Comparison of ENCODE assay signal across 21 cellular contexts in the genomic region with DNA sequence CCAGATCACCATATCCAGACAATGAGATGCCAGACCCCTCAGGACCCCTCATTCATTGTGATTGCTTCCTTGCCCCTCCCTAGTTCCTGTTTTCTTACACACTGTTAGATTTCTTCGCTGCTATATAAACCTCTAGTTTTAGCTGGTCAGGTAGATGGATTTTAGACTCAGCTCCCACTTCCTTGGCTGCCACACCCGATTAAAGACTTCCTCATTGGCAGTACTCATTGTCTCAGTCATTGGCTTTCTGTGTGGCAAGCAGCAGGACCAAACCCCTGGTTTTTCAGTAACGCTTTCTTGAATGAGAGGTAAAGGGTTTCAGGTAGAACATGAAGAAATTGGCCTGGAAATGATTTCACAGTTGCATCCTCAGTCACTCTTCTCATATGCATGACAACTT. TPM values are rescaled to one million over a fixed set of nuclear protein-coding genes. Genes with fewer than 3 reads are reported as not detected.
A peak's percentile ranks its signal among the peaks of the same experiment; 100 is the strongest.
DNase-seq lines count a peak whose midpoint lies in the region; ATAC-seq and TF ChIP-seq lines count a peak whose summit lies in the region.
"Had no signal": no experiment of that assay in that cellular context is flagged by ENCODE, and none has a peak within 500 bp of the region (broad histone marks: within the 10 kb centered on the region; RNA-seq: fewer than 3 reads in every experiment).

No MANE protein-coding gene starts in this region.

- no peaks in the 10 kb centered on the region for H3K27me3 ChIP-seq in BLaER1 treated with 17β-estradiol and CSF1 and Interleukin-3, amounts not matched to agents 10 nM and 100 nM
- H3K27me3 ChIP-seq in colonic mucosa (no peaks in the 10 kb centered on the region), esophagus muscularis mucosa (no peaks in the 10 kb centered on the region)

- intact Hi-C loops in colonic mucosa (cut with DNase I) = no loop called here
- intact Hi-C loops in esophagus muscularis mucosa (cut with DNase I) = no loop called here

- WGBS in esophagus muscularis mucosa = 88% methylated on average over 3 of the region's 3 CpGs

- H3K4me3 ChIP-seq in BLaER1 treated with 17β-estradiol and CSF1 and Interleukin-3, amounts not matched to agents 10 nM and 100 nM = no peak overlapping the region
- no peak overlapping the region for H3K4me3 ChIP-seq in colonic mucosa
- no peak overlapping the region for H3K4me3 ChIP-seq in esophagus muscularis mucosa
- H3K4me3 ChIP-seq: SK-N-MC had no signal

- in situ Hi-C loops in KBM-7 (cut with MboI; ENCODE audit: low pct_unique_long_range_greater_than_20kb, low sequenced_read_pairs) = no loop called here

- peaks cover 0 to 16% (median 8%) of the 10 kb centered on the region in 11 experiments; a peak in 11 of 22 replicates for H3K9me3 ChIP-seq in BLaER1 treated with 17β-estradiol and CSF1 and Interleukin-3, amounts not matched to agents 10 nM and 100 nM (replicated peaks in 1 of 11)
- no peaks in the 10 kb centered on the region for H3K9me3 ChIP-seq in colonic mucosa
- no peaks in the 10 kb centered on the region for H3K9me3 ChIP-seq in esophagus muscularis mucosa
- H3K9me3 ChIP-seq: Caco-2 had no signal

- ATAC-seq in naive B cell (ENCODE audit: low read depth in 2 of 2) (peak; percentile 51 to 66), GM19467 (IDR thresholded peaks at IDR 0.05; ENCODE audit: unreplicated experiment) (no peak)
- ATAC-seq: Panc1, Right ventricle myocardium inferior had no signal

- TF ChIP-seq POLR2A in esophagus muscularis mucosa (IDR thresholded peaks at IDR 0.05; ENCODE audit: low read depth) = no peak

- no peak overlapping the region for H3K27ac ChIP-seq in BLaER1 treated with 17β-estradiol and CSF1 and Interleukin-3, amounts not matched to agents 10 nM and 100 nM
- H3K27ac ChIP-seq in colonic mucosa (no peak overlapping the region), esophagus muscularis mucosa (replicated peaks in 1 of 4) (no peak overlapping the region)
- H3K27ac ChIP-seq: SK-N-MC had no signal

- TF ChIP-seq EP300 in esophagus muscularis mucosa (IDR thresholded peaks at IDR 0.05) = no peak

- H3K4me1 ChIP-seq in BLaER1 treated with 17β-estradiol and CSF1 and Interleukin-3, amounts not matched to agents 10 nM and 100 nM = peaks cover 0 to 11% (median 8%) of the 10 kb centered on the region in 10 experiments; a peak in 14 of 20 replicates
- no peaks in the 10 kb centered on the region for H3K4me1 ChIP-seq in colonic mucosa
- H3K4me1 ChIP-seq in esophagus muscularis mucosa = no peaks in the 10 kb centered on the region
- H3K4me1 ChIP-seq: Caco-2 had no signal

- H3K4me3 Mint-ChIP-seq in naive B cell = peak overlapping the region in 7 of 8 donors; percentile 1 to 84 (median 47)
- H3K4me3 Mint-ChIP-seq in nephron progenitor cell = no peak overlapping the region
- H3K4me3 Mint-ChIP-seq: CD4-positive, CD25-positive, alpha-beta regulatory T cell had no signal

- no peak overlapping the region for H3K9ac ChIP-seq in BLaER1 treated with 17β-estradiol and CSF1 and Interleukin-3, amounts not matched to agents 10 nM and 100 nM
- no peak overlapping the region for H3K9ac ChIP-seq in colonic mucosa (ENCODE audit: low read depth in 2 of 2, low read length in 2 of 2)

- no peaks in the 10 kb centered on the region for H3K27me3 Mint-ChIP-seq in naive B cell
- H3K27me3 Mint-ChIP-seq in nephron progenitor cell (ENCODE audit: low read depth, poor library complexity) = no peaks in the 10 kb centered on the region

- no peaks in the 10 kb centered on the region for H3K36me3 ChIP-seq in BLaER1 treated with 17β-estradiol and CSF1 and Interleukin-3, amounts not matched to agents 10 nM and 100 nM
- H3K36me3 ChIP-seq in colonic mucosa (no peaks in the 10 kb centered on the region), esophagus muscularis mucosa (no peaks in the 10 kb centered on the region)

- no peaks in the 10 kb centered on the region for H4K20me1 ChIP-seq in BLaER1 treated with 17β-estradiol and CSF1 and Interleukin-3, amounts not matched to agents 10 nM and 100 nM

- H3K9me3 Mint-ChIP-seq in naive B cell = peaks cover 0 to 6% (median 3%) of the 10 kb centered on the region in 7 donors
- H3K9me3 Mint-ChIP-seq in nephron progenitor cell = peaks cover 5% of the 10 kb centered on the region

- DNase-seq in KBM-7 (peak; percentile 20), colonic mucosa (peak; percentile 63), naive B cell (no peak), nephron progenitor cell (no peak), esophagus muscularis mucosa (ENCODE audit: extremely low spot score) (no peak)
- DNase-seq: Caco-2; CD4-positive, CD25-positive, alpha-beta regulatory T cell; DMS153; EL; HCEC 1CT; IMR-90; NCI-H1436; NCI-H2029 treated with DMSO at 0.1 percent for 48 hours; NCI-H2171 treated with DMSO at 0.1 percent for 48 hours; NCI-H446 treated with DMSO at 0.1 percent for 48 hours; NCI-H748 treated with DMSO at 0.1 percent for 48 hours had no signal

- H3K4me1 Mint-ChIP-seq in naive B cell (peaks cover 18 to 34% (median 19%) of the 10 kb centered on the region in 3 donors), nephron progenitor cell (no peaks in the 10 kb centered on the region)
- H3K4me1 Mint-ChIP-seq: CD4-positive, CD25-positive, alpha-beta regulatory T cell had no signal

- H3K36me3 Mint-ChIP-seq in naive B cell (peaks cover 0 to 7% of the 10 kb centered on the region in 2 donors), nephron progenitor cell (ENCODE audit: low read depth) (no peaks in the 10 kb centered on the region)
- H3K36me3 Mint-ChIP-seq: CD4-positive, CD25-positive, alpha-beta regulatory T cell had no signal

- peak overlapping the region in 5 of 6 donors; percentile 16 to 95 (median 57) for H3K27ac Mint-ChIP-seq in naive B cell
- H3K27ac Mint-ChIP-seq in nephron progenitor cell = no peak overlapping the region

- peak overlapping the region in 8 of 11 experiments; percentile 3 to 59 (median 26); a peak in 14 of 22 replicates for H3K4me2 ChIP-seq in BLaER1 treated with 17β-estradiol and CSF1 and Interleukin-3, amounts not matched to agents 10 nM and 100 nM

- TF ChIP-seq CTCF in colonic mucosa (IDR thresholded peaks at IDR 0.05) (no peak), nephron progenitor cell (IDR thresholded peaks at IDR 0.05) (no peak), esophagus muscularis mucosa (IDR thresholded peaks at IDR 0.05) (no peak)

RNA-seq across cellular contexts. Expression of a gene that starts 47.9 kb away (rescaled TPM):
- total RNA-seq in colonic mucosa (10 to 100 TPM; 16.0 to 21.1 TPM), esophagus muscularis mucosa (1 to 10 TPM; 6.7 to 9.1 (median 8.3) TPM)
- 10 to 100 TPM; 82.0 to 97.2 (median 88.6) TPM for polyA plus RNA-seq in naive B cell (ENCODE audit: low read depth in 6 of 6)

RNA-seq across cellular contexts. Expression of a gene that starts 48.0 kb away (rescaled TPM):
- 10 to 100 TPM; 12.2 to 18.5 TPM for total RNA-seq in colonic mucosa
- polyA plus RNA-seq in naive B cell (ENCODE audit: low read depth in 6 of 6) = 10 to 100 TPM; 14.1 to 38.8 (median 18.1) TPM
- total RNA-seq in esophagus muscularis mucosa = 1 to 10 TPM; 2.3 to 6.2 (median 4.9) TPM

Comparison
In these comparisons a context has a peak if more than half of its experiments do, and no peak if none do; other contexts are left out.
1. DNase-seq: peak in KBM-7 (single experiment) and colonic mucosa (single experiment); none in naive B cell (single experiment), nephron progenitor cell (single experiment) and esophagus muscularis mucosa (single experiment).